Comparison of ENCODE assay signal across 1 cellular context in genomic region chr3:61414456-61414855, GRCh38.
TF ChIP-seq lines count a peak whose summit lies in the region.

No MANE protein-coding gene starts in this region.

TF ChIP-seq in GM12878, 131 proteins besides CTCF, POLR2A, EP300 and RAD21 (continued from another document):
- TF ChIP-seq ZBTB40 (IDR thresholded peaks at IDR 0.05; ENCODE audit: borderline replicate concordance), result no peak
- TF ChIP-seq SMAD1 (IDR thresholded peaks at IDR 0.05; ENCODE audit: low read depth, partially characterized antibody), result no peak
- TF ChIP-seq IKZF1 (conservative IDR thresholded peaks at IDR 0.05), result 0 out of 2 replicates have a peak, but pooled peaks have one; percentile 10
- no peak for TF ChIP-seq USF1 (IDR thresholded peaks at IDR 0.05; ENCODE audit: borderline replicate concordance, extremely low read length, insufficient read depth, low read depth, low read length)
- TF ChIP-seq SMAD5 (IDR thresholded peaks at IDR 0.05; ENCODE audit: low read depth), result no peak
- TF ChIP-seq RBBP5 (conservative IDR thresholded peaks at IDR 0.05), result no peak
- TF ChIP-seq YBX1 (IDR thresholded peaks at IDR 0.05), result no peak
- peak; percentile 23; the same call in 1 of the 2 replicates for TF ChIP-seq RAD51 (IDR thresholded peaks at IDR 0.05)
- peak; percentile 29; the same call in 1 of the 2 replicates for TF ChIP-seq PKNOX1 (IDR thresholded peaks at IDR 0.05)
- no peak for TF ChIP-seq FOXK2 (IDR thresholded peaks at IDR 0.05)
- no peak for TF ChIP-seq SIN3A (IDR thresholded peaks at IDR 0.05; ENCODE audit: low read depth, low read length)
- TF ChIP-seq RELB (IDR thresholded peaks at IDR 0.05; ENCODE audit: low read depth), result 0 out of 2 replicates have a peak, but pooled peaks have one; percentile 26
- no peak for TF ChIP-seq CBFB (IDR thresholded peaks at IDR 0.05; ENCODE audit: low read depth)
